16 cellular contexts compared by ENCODE assay signal in genomic region chr4:54855221-54855854, GRCh38.
"Had no signal": no experiment of that assay in that cellular context is flagged by ENCODE, and none has a peak within 500 bp of the region (broad histone marks: within the 10 kb centered on the region; RNA-seq: fewer than 3 reads in every experiment).

No MANE protein-coding gene starts in this region.

- DNase-seq: activated B cell treated with CpG ODN at 0.5 μM for 24 hours; activated CD4-positive, alpha-beta T cell treated with anti-CD3 and anti-CD28 coated beads for 36 hours; activated CD4-positive, alpha-beta T cell treated with anti-CD3 and anti-CD28 coated beads, Interleukin-2, amount 50 U/mL, for 48 hours; activated CD8-positive, alpha-beta memory T cell treated with anti-CD3 and anti-CD28 coated beads, Interleukin-2, amount 50 U/mL, for 48 hours; activated naive CD4-positive, alpha-beta T cell treated with Interleukin-2 at 50 U/mL for 16 hours; activated naive CD8-positive, alpha-beta T cell treated with anti-CD3 and anti-CD28 coated beads for 36 hours; activated T-cell treated with anti-CD3 and anti-CD28 coated beads, Interleukin-2, amount 50 U/mL, for 4 hours; heart right ventricle; islet precursor cell; left colon; lower lobe of right lung; naive thymus-derived CD4-positive, alpha-beta T cell; stimulated activated CD4-positive, alpha-beta T cell treated with anti-CD3 and anti-CD28 coated beads, Interleukin-4, amount 100 ng/mL, for 24 hours; stimulated activated naive CD4-positive, alpha-beta T cell treated with Interleukin-2 at 50 U/mL for 16 hours; T-helper 1 cell; upper lobe of left lung had no signal

- ATAC-seq: activated CD4-positive, alpha-beta T cell treated with anti-CD3 and anti-CD28 coated beads for 36 hours; activated T-cell treated with anti-CD3 and anti-CD28 coated beads, Interleukin-2, amount 50 U/mL, for 4 hours; left colon; lower lobe of right lung; naive thymus-derived CD4-positive, alpha-beta T cell had no signal
